8 cellular contexts compared by ENCODE assay signal in genomic region chr1:15833842-15834405, GRCh38. TPM values are rescaled to one million over a fixed set of nuclear protein-coding genes. Genes with fewer than 3 reads are reported as not detected.
DNase-seq lines count a peak whose midpoint lies in the region; ATAC-seq and TF ChIP-seq lines count a peak whose summit lies in the region.

No MANE protein-coding gene starts in this region.

- ATAC-seq in HG03139 (IDR thresholded peaks at IDR 0.05; ENCODE audit: unreplicated experiment) = no peak

- TF ChIP-seq CTCF in GM12875 (IDR thresholded peaks at IDR 0.05; ENCODE audit: borderline replicate concordance, insufficient read depth, low read depth, low read length) (no peak), epithelial cell of proximal tubule (conservative IDR thresholded peaks at IDR 0.05; ENCODE audit: low read depth, low read length) (no peak)

- DNase-seq in epithelial cell of proximal tubule (ENCODE audit: low read depth) (no peak), pons (ENCODE audit: low spot score) (peak; percentile 94), putamen (ENCODE audit: low spot score) (no peak), SW480 (ENCODE audit: low spot score) (no peak)
- DNase-seq in stimulated activated CD4-positive, alpha-beta T cell treated with anti-CD3 and anti-CD28 coated beads, Interleukin-4, amount 100 ng/mL, for 24 hours = no peak

- H3K4me3 ChIP-seq in GM12875 (ENCODE audit: low read depth, low read length) (peak overlapping the region; percentile 83), epithelial cell of proximal tubule (ENCODE audit: low read depth, low read length) (peak overlapping the region; percentile 68)

TF ChIP-seq in PFSK-1, 5 proteins besides CTCF, POLR2A, EP300 and RAD21:
- no peak for TF ChIP-seq FOXP2 (optimal IDR thresholded peaks at IDR 0.05; ENCODE audit: borderline replicate concordance, extremely low read depth, extremely low read length, insufficient read depth)
- 0 out of 2 replicates have a peak, but pooled peaks have one; percentile 0 for TF ChIP-seq SIN3A (IDR thresholded peaks at IDR 0.05; ENCODE audit: borderline replicate concordance, insufficient read depth, low read length)

RNA-seq across cellular contexts. Expression of gene SPEN, which starts 13.6 kb away (rescaled TPM):
- polyA plus RNA-seq in PFSK-1 (2012; ENCODE audit: insufficient read length, low read depth) = 28.2 TPM
- 10.4 and 10.6 TPM in 2 replicates for total RNA-seq in epithelial cell of proximal tubule

RNA-seq across cellular contexts. Expression of gene UQCRHL, which starts 26.5 kb away (rescaled TPM):
- 1.4 TPM for polyA plus RNA-seq in PFSK-1 (2012; ENCODE audit: insufficient read length, low read depth)
- 1.4 and 2.0 TPM in 2 replicates for total RNA-seq in epithelial cell of proximal tubule
